Comparison of ENCODE assay signal across 1 cellular context in genomic region chr9:77111408-77111807, GRCh38.
"Had no signal": no experiment of that assay in that cellular context is flagged by ENCODE, and none has a peak within 500 bp of the region (broad histone marks: within the 10 kb centered on the region; RNA-seq: fewer than 3 reads in every experiment).

No MANE protein-coding gene starts in this region.

- ATAC-seq: GM12878 had no signal

- H3K4me3 ChIP-seq: GM12878 had no signal
